Comparison of ENCODE assay signal across 27 cellular contexts in genomic region chr13:90402102-90402501, GRCh38.
"Had no signal": no experiment of that assay in that cellular context is flagged by ENCODE, and none has a peak within 500 bp of the region (broad histone marks: within the 10 kb centered on the region; RNA-seq: fewer than 3 reads in every experiment).

No MANE protein-coding gene starts in this region.

- H3K27ac ChIP-seq: colonic mucosa, epithelial cell of prostate, esophagus squamous epithelium, gastrocnemius medialis, heart right ventricle, left lung, lower lobe of right lung had no signal

- H3K4me1 ChIP-seq: colonic mucosa, esophagus squamous epithelium, gastrocnemius medialis, heart right ventricle, left lung, lower lobe of right lung had no signal

- H3K9me3 ChIP-seq: colonic mucosa, esophagus squamous epithelium, gastrocnemius medialis, mucosa of descending colon had no signal

- DNase-seq: colonic mucosa; cortex of kidney; effector CD8-positive, alpha-beta T cell; effector memory CD8-positive, alpha-beta T cell; endodermal cell; erythroblast; esophagus squamous epithelium; foreskin fibroblast; foreskin melanocyte; gastrocnemius medialis; glutamatergic neuron; head of caudate nucleus; heart right ventricle; hippocampal formation; immature natural killer cell; islet precursor cell; kidney; kidney glomerular epithelial cell; left lung; left ventricle myocardium superior; lower lobe of right lung; mesenchymal stem cell; mucosa of descending colon; naive B cell; naive thymus-derived CD8-positive, alpha-beta T cell had no signal

- FAIRE-seq: endometrium, kidney had no signal

- H3K27me3 ChIP-seq: colonic mucosa, esophagus squamous epithelium, gastrocnemius medialis, heart right ventricle, left lung had no signal

- H3K36me3 ChIP-seq: colonic mucosa, esophagus squamous epithelium, gastrocnemius medialis, heart right ventricle, left lung, lower lobe of right lung had no signal

- H3K4me3 ChIP-seq: colonic mucosa, esophagus squamous epithelium, gastrocnemius medialis, heart right ventricle, left lung, lower lobe of right lung, mucosa of descending colon had no signal
